Comparison of ENCODE assay signal across 26 cellular contexts in genomic region chr21:25079053-25079452, GRCh38.
"Had no signal": no experiment of that assay in that cellular context is flagged by ENCODE, and none has a peak within 500 bp of the region (broad histone marks: within the 10 kb centered on the region; RNA-seq: fewer than 3 reads in every experiment).

No MANE protein-coding gene starts in this region.

- H3K36me3 ChIP-seq: SJSA1 had no signal

- H3K9me3 ChIP-seq: SJSA1 had no signal

- H3K27me3 ChIP-seq: SJSA1 had no signal

- FAIRE-seq: colon, RCC 7860 had no signal

- DNase-seq: activated B cell treated with CpG ODN at 0.5 μM for 24 hours; activated CD4-positive, alpha-beta memory T cell treated with anti-CD3 and anti-CD28 coated beads, Interleukin-2, amount 10 ng/mL, durations not matched to agents 7 days and 5 days; activated CD4-positive, alpha-beta T cell treated with anti-CD3 and anti-CD28 coated beads for 36 hours; activated CD4-positive, alpha-beta T cell treated with anti-CD3 and anti-CD28 coated beads, Interleukin-2, amount 50 U/mL, for 1 hour; activated gamma-delta T cell; activated naive CD4-positive, alpha-beta T cell treated with anti-CD3 and anti-CD28 coated beads, Interleukin-2, amount 10 ng/mL, durations not matched to agents 7 days and 5 days; activated naive CD8-positive, alpha-beta T cell treated with anti-CD3 and anti-CD28 coated beads for 36 hours; activated T-cell treated with anti-CD3 and anti-CD28 coated beads for 4 hours; activated T-cell treated with anti-CD3 and anti-CD28 coated beads, Interleukin-2, amount 50 U/mL, for 48 hours; cerebellar nuclear complex; Karpas-422; MM.1S; NCI-H1105 treated with DMSO at 0.1 percent for 48 hours; NCI-H1436 treated with DMSO at 0.1 percent for 48 hours; NCI-H1930; NCI-H345; NCI-H510A treated with DMSO at 0.1 percent for 48 hours; NCI-H774; PC-3; SHP77; T-helper 9 cell had no signal

- H3K27ac ChIP-seq: SJSA1 had no signal

- H3K4me1 ChIP-seq: SJSA1 had no signal

- ATAC-seq: activated CD4-positive, alpha-beta T cell treated with anti-CD3 and anti-CD28 coated beads for 36 hours; activated T-helper 17 cell treated with anti-CD3 and anti-CD28 coated beads, Interleukin-2, amount 50 U/mL, for 72 hours; SK-N-SH treated with all-trans-retinoic acid at 6 μM for 48 hours had no signal

- H3K4me3 ChIP-seq: SJSA1 had no signal
